22 cellular contexts compared by ENCODE assay signal in genomic region chr6:139751179-139751578, GRCh38.
DNase-seq lines count a peak whose midpoint lies in the region; ATAC-seq and TF ChIP-seq lines count a peak whose summit lies in the region.
"Had no signal": no experiment of that assay in that cellular context is flagged by ENCODE, and none has a peak within 500 bp of the region (broad histone marks: within the 10 kb centered on the region; RNA-seq: fewer than 3 reads in every experiment).

No MANE protein-coding gene starts in this region.

- no peak for ATAC-seq in activated T-cell treated with anti-CD3 and anti-CD28 coated beads, Interleukin-2, amount 50 U/mL, for 72 hours (replicated peaks in 1 of 2)
- ATAC-seq: HCT116, sciatic nerve had no signal

- H3K36me3 Mint-ChIP-seq in activated T-cell treated with anti-CD3 and anti-CD28 coated beads, Interleukin-2, amount 50 U/mL, for 72 hours (ENCODE audit: insufficient read depth in 2 of 2), result no peaks in the 10 kb centered on the region
- H3K36me3 Mint-ChIP-seq: activated CD4-positive, alpha-beta memory T cell treated with anti-CD3 and anti-CD28 coated beads for 36 hours had no signal

- no peaks in the 10 kb centered on the region for H3K9me3 ChIP-seq in adipocyte (ENCODE audit: control insufficient read depth, low read length)
- no peaks in the 10 kb centered on the region for H3K9me3 ChIP-seq in neuron (ENCODE audit: low read length)
- no peaks in the 10 kb centered on the region for H3K9me3 ChIP-seq in OCI-LY7 (ENCODE audit: low read length)
- H3K9me3 ChIP-seq: MG63 had no signal

- no peak overlapping the region for H3K9ac ChIP-seq in adipocyte (ENCODE audit: low read length)

- no peaks in the 10 kb centered on the region for H3K79me2 ChIP-seq in OCI-LY7 (ENCODE audit: insufficient read depth, low read depth, low read length)

- TF ChIP-seq CTCF in fibroblast of mammary gland (conservative IDR thresholded peaks at IDR 0.05; ENCODE audit: control insufficient read depth, insufficient read depth, low read depth, low read length) (no peak), OCI-LY7 (conservative IDR thresholded peaks at IDR 0.05; ENCODE audit: low read length) (no peak)

- CTCF ChIA-PET in OCI-LY7 (lab: Charles Lee; ENCODE audit: unreplicated experiment), result no interaction called here

- no peak overlapping the region for H3K27ac Mint-ChIP-seq in activated T-cell treated with anti-CD3 and anti-CD28 coated beads, Interleukin-2, amount 50 U/mL, for 72 hours
- H3K27ac Mint-ChIP-seq: activated CD4-positive, alpha-beta memory T cell treated with anti-CD3 and anti-CD28 coated beads for 36 hours; CD14-positive monocyte had no signal

- no peak overlapping the region for H3K4me2 ChIP-seq in OCI-LY7 (ENCODE audit: low read length)

- DNase-seq in EH (ENCODE audit: low read depth) (peak; percentile 92), adipocyte (ENCODE audit: low read depth) (peak; percentile 94), fibroblast of mammary gland (ENCODE audit: low read depth) (peak; percentile 30), OCI-LY7 (ENCODE audit: low spot score) (no peak), CD1c-positive myeloid dendritic cell (ENCODE audit: extremely low spot score) (no peak)
- DNase-seq in activated CD8-positive, alpha-beta memory T cell treated with anti-CD3 and anti-CD28 coated beads for 24 hours, result no peak
- no peak for DNase-seq in activated T-cell treated with anti-CD3 and anti-CD28 coated beads, Interleukin-2, amount 50 U/mL, for 72 hours
- DNase-seq: ACHN; activated CD4-positive, alpha-beta memory T cell treated with anti-CD3 and anti-CD28 coated beads for 36 hours; activated gamma-delta T cell treated with Interleukin-2 at 50 U/mL for 16 hours; central memory CD4-positive, alpha-beta T cell; GDM1; kidney; MG63; NCI-H1436; NCI-H526; T-helper 9 cell had no signal

- H3K27me3 ChIP-seq in adipocyte (replicated peaks; ENCODE audit: control insufficient read depth, insufficient read depth, low read length), result no peaks in the 10 kb centered on the region
- no peaks in the 10 kb centered on the region for H3K27me3 ChIP-seq in neuron (ENCODE audit: insufficient read depth, low read length)
- H3K27me3 ChIP-seq: MG63 had no signal

- no peaks in the 10 kb centered on the region for H3K9me3 Mint-ChIP-seq in activated T-cell treated with anti-CD3 and anti-CD28 coated beads, Interleukin-2, amount 50 U/mL, for 72 hours
- H3K9me3 Mint-ChIP-seq: activated CD4-positive, alpha-beta memory T cell treated with anti-CD3 and anti-CD28 coated beads for 36 hours had no signal

- H2AFZ ChIP-seq in neuron (ENCODE audit: low read depth, low read length), result peak overlapping the region; percentile 31
- no peak overlapping the region for H2AFZ ChIP-seq in OCI-LY7 (ENCODE audit: low read length)

- no peaks in the 10 kb centered on the region for H3K4me1 Mint-ChIP-seq in activated T-cell treated with anti-CD3 and anti-CD28 coated beads, Interleukin-2, amount 50 U/mL, for 72 hours (ENCODE audit: low read depth)

- intact Hi-C loops in OCI-LY7 (cut with micrococcal nuclease; ENCODE audit: unreplicated experiment), result no loop called here

- no peaks in the 10 kb centered on the region for H3K27me3 Mint-ChIP-seq in activated T-cell treated with anti-CD3 and anti-CD28 coated beads, Interleukin-2, amount 50 U/mL, for 72 hours (ENCODE audit: low read depth)
- H3K27me3 Mint-ChIP-seq: activated CD4-positive, alpha-beta memory T cell treated with anti-CD3 and anti-CD28 coated beads for 36 hours had no signal

- no peak overlapping the region for H3K27ac ChIP-seq in OCI-LY7 (ENCODE audit: low read depth, low read length, poor library complexity, severe bottlenecking)

- H3K4me3 ChIP-seq in adipocyte (ENCODE audit: low read length) (no peak overlapping the region), fibroblast of mammary gland (ENCODE audit: control insufficient read depth, low read depth, low read length) (no peak overlapping the region), neuron (ENCODE audit: low read length) (no peak overlapping the region), OCI-LY7 (ENCODE audit: low read depth, low read length, poor library complexity, severe bottlenecking) (no peak overlapping the region)
- H3K4me3 ChIP-seq: lung, MG63 had no signal

- H3K36me3 ChIP-seq in adipocyte (ENCODE audit: control insufficient read depth, insufficient read depth, low read length, severe bottlenecking) (no peaks in the 10 kb centered on the region), neuron (ENCODE audit: insufficient read depth, low read length) (no peaks in the 10 kb centered on the region), OCI-LY7 (ENCODE audit: insufficient read depth, low read length) (no peaks in the 10 kb centered on the region)
- H3K36me3 ChIP-seq: MG63 had no signal

- H4K20me1 ChIP-seq in OCI-LY7 (ENCODE audit: insufficient read depth, low read length), result no peaks in the 10 kb centered on the region

- POLR2A ChIA-PET in OCI-LY7 (lab: Charles Lee), result interaction anchor here (1.1 kb wide), 1 partner anchor 13 kb away, joined by 3 read pairs; no protein-coding TSS in a partner anchor

- no peaks in the 10 kb centered on the region for H3K9me2 ChIP-seq in OCI-LY7 (ENCODE audit: insufficient read depth, low read length)

- H3K4me1 ChIP-seq in adipocyte (ENCODE audit: control insufficient read depth, insufficient read depth, low read length) (peaks cover 47% of the 10 kb centered on the region), neuron (ENCODE audit: insufficient read depth, low read length) (no peaks in the 10 kb centered on the region), OCI-LY7 (ENCODE audit: insufficient read depth, low read length, poor library complexity, severe bottlenecking) (no peaks in the 10 kb centered on the region)

- BruUV-seq in OCI-LY7 (replicated peaks; lab: Mats Ljungman, UMichigan), result no TSS peak

- no peak overlapping the region for H3K4me3 Mint-ChIP-seq in activated T-cell treated with anti-CD3 and anti-CD28 coated beads, Interleukin-2, amount 50 U/mL, for 72 hours
- H3K4me3 Mint-ChIP-seq: activated CD4-positive, alpha-beta memory T cell treated with anti-CD3 and anti-CD28 coated beads for 36 hours; CD14-positive monocyte had no signal

Comparison
In these comparisons a context has a peak if more than half of its experiments do, and no peak if none do; other contexts are left out.
1. DNase-seq: peak in EH (single experiment), adipocyte (single experiment) and fibroblast of mammary gland (single experiment); none in OCI-LY7 (single experiment), CD1c-positive myeloid dendritic cell (single experiment), activated CD8-positive, alpha-beta memory T cell treated with anti-CD3 and anti-CD28 coated beads for 24 hours (single experiment) and activated T-cell treated with anti-CD3 and anti-CD28 coated beads, Interleukin-2, amount 50 U/mL, for 72 hours (0 of 2).